Comparison of ENCODE assay signal across 29 cellular contexts in genomic region chr7:1985071-1985470, GRCh38.
DNase-seq lines count a peak whose midpoint lies in the region; ATAC-seq and TF ChIP-seq lines count a peak whose summit lies in the region.
"Had no signal": no experiment of that assay in that cellular context is flagged by ENCODE, and none has a peak within 500 bp of the region (broad histone marks: within the 10 kb centered on the region; RNA-seq: fewer than 3 reads in every experiment).

No MANE protein-coding gene starts in this region.

- no peak overlapping the region for H2AFZ ChIP-seq in GM23338

- H3K36me3 ChIP-seq in GM23338 (ENCODE audit: insufficient read depth) (no peaks in the 10 kb centered on the region), psoas muscle (ENCODE audit: insufficient read depth in 1 of 2, low read depth in 1 of 2) (peaks cover 0 to 2% of the 10 kb centered on the region in 2 donors), stomach (peaks cover 0 to 20% (median 7%) of the 10 kb centered on the region in 4 donors)
- H3K36me3 ChIP-seq: breast epithelium, gastrocnemius medialis, uterus had no signal

- peak; percentile 16 for ATAC-seq in GM23338
- ATAC-seq in psoas muscle, result no peak
- no peak for ATAC-seq in HG02981 (IDR thresholded peaks at IDR 0.05; ENCODE audit: unreplicated experiment)
- ATAC-seq in HG02884 (IDR thresholded peaks at IDR 0.05; ENCODE audit: unreplicated experiment), result no peak
- ATAC-seq: gastrocnemius medialis had no signal

- no peak for TF ChIP-seq CTCF in GM23338 (conservative IDR thresholded peaks at IDR 0.05; ENCODE audit: low read depth in 2 of 2)
- TF ChIP-seq CTCF in psoas muscle (IDR thresholded peaks at IDR 0.05), result no peak
- no peak for TF ChIP-seq CTCF in stomach (IDR thresholded peaks at IDR 0.05)

- no peaks in the 10 kb centered on the region for H3K9me3 ChIP-seq in psoas muscle
- H3K9me3 ChIP-seq in stomach, result no peaks in the 10 kb centered on the region
- H3K9me3 ChIP-seq: BLaER1 treated with 17β-estradiol and CSF1 and Interleukin-3, amounts not matched to agents 10 nM and 100 nM; breast epithelium; gastrocnemius medialis; testis; uterus had no signal

- H3K9me2 ChIP-seq in GM23338 (ENCODE audit: insufficient read depth), result no peaks in the 10 kb centered on the region

- peaks cover 36% of the 10 kb centered on the region for H3K4me1 Mint-ChIP-seq in activated naive CD4-positive, alpha-beta T cell treated with anti-CD3 and anti-CD28 coated beads, Interleukin-2, amount 10 ng/mL, durations not matched to agents 7 days and 5 days
- H3K4me1 Mint-ChIP-seq in activated naive CD4-positive, alpha-beta T cell treated with anti-CD3 and anti-CD28 coated beads for 36 hours (ENCODE audit: low read depth), result peaks cover 18% of the 10 kb centered on the region
- no peaks in the 10 kb centered on the region; the same call in 2 of the 3 replicates for H3K4me1 Mint-ChIP-seq in GM23338

- intact Hi-C loops in activated naive CD4-positive, alpha-beta T cell treated with anti-CD3 and anti-CD28 coated beads for 36 hours (cut with micrococcal nuclease), result loop anchor here (10.0 kb wide), 1 partner anchor 390 kb away; no protein-coding TSS in a partner anchor
- intact Hi-C loops in psoas muscle (cut with DNase I) (no loop called here), stomach (cut with DNase I; ENCODE audit: low total_unique reads) (no loop called here)

- no peaks in the 10 kb centered on the region for H3K9me3 Mint-ChIP-seq in activated naive CD4-positive, alpha-beta T cell treated with anti-CD3 and anti-CD28 coated beads, Interleukin-2, amount 10 ng/mL, durations not matched to agents 7 days and 5 days
- no peaks in the 10 kb centered on the region for H3K9me3 Mint-ChIP-seq in activated naive CD4-positive, alpha-beta T cell treated with anti-CD3 and anti-CD28 coated beads for 36 hours
- H3K9me3 Mint-ChIP-seq in GM23338, result no peaks in the 10 kb centered on the region

- peak overlapping the region; percentile 3 for H3K27ac Mint-ChIP-seq in activated naive CD4-positive, alpha-beta T cell treated with anti-CD3 and anti-CD28 coated beads, Interleukin-2, amount 10 ng/mL, durations not matched to agents 7 days and 5 days
- H3K27ac Mint-ChIP-seq in activated naive CD4-positive, alpha-beta T cell treated with anti-CD3 and anti-CD28 coated beads for 36 hours, result no peak overlapping the region
- no peak overlapping the region for H3K27ac Mint-ChIP-seq in GM23338

- 88 to 91% (median 90%) methylated on average over 14 of the region's 14 CpGs for WGBS in psoas muscle, 3 donors
- 89 to 96% (median 96%) methylated on average over 7 to 14 of the region's 14 CpGs for WGBS in stomach, 5 donors

- no peak overlapping the region for H3K4me2 ChIP-seq in GM23338

- H3K4me3 Mint-ChIP-seq in activated naive CD4-positive, alpha-beta T cell treated with anti-CD3 and anti-CD28 coated beads, Interleukin-2, amount 10 ng/mL, durations not matched to agents 7 days and 5 days, result no peak overlapping the region
- no peak overlapping the region for H3K4me3 Mint-ChIP-seq in activated naive CD4-positive, alpha-beta T cell treated with anti-CD3 and anti-CD28 coated beads for 36 hours
- H3K4me3 Mint-ChIP-seq in GM23338, result no peak overlapping the region

- CTCF ChIA-PET in activated naive CD4-positive, alpha-beta T cell treated with anti-CD3 and anti-CD28 coated beads, Interleukin-2, amount 10 ng/mL, durations not matched to agents 7 days and 5 days (lab: Charles Lee), result no interaction called here
- CTCF ChIA-PET in activated naive CD4-positive, alpha-beta T cell treated with anti-CD3 and anti-CD28 coated beads for 36 hours (lab: Charles Lee), result no interaction called here

- no peak overlapping the region for H3K27ac ChIP-seq in GM23338 (ENCODE audit: low read depth)
- H3K27ac ChIP-seq in psoas muscle, result no peak overlapping the region
- no peak overlapping the region for H3K27ac ChIP-seq in stomach
- H3K27ac ChIP-seq: BLaER1 treated with 17β-estradiol and CSF1 and Interleukin-3, amounts not matched to agents 10 nM and 100 nM; breast epithelium; coronary artery; gastrocnemius medialis; testis; uterus; WERI-Rb-1 had no signal

- H3K79me2 ChIP-seq in GM23338 (replicated peaks; ENCODE audit: insufficient read depth), result 0 out of 2 replicates have a peak, but pooled peaks cover 4% of the 10 kb centered on the region

- no peaks in the 10 kb centered on the region for H3K27me3 Mint-ChIP-seq in activated naive CD4-positive, alpha-beta T cell treated with anti-CD3 and anti-CD28 coated beads, Interleukin-2, amount 10 ng/mL, durations not matched to agents 7 days and 5 days
- H3K27me3 Mint-ChIP-seq in activated naive CD4-positive, alpha-beta T cell treated with anti-CD3 and anti-CD28 coated beads for 36 hours (ENCODE audit: low read depth), result no peaks in the 10 kb centered on the region
- H3K27me3 Mint-ChIP-seq in GM23338 (ENCODE audit: insufficient read depth, low read depth, poor library complexity), result peaks cover 5% of the 10 kb centered on the region

- no peak overlapping the region for H3K4me3 ChIP-seq in GM23338
- no peak overlapping the region for H3K4me3 ChIP-seq in psoas muscle
- H3K4me3 ChIP-seq in stomach, result no peak overlapping the region
- H3K4me3 ChIP-seq: BLaER1 treated with 17β-estradiol and CSF1 and Interleukin-3, amounts not matched to agents 10 nM and 100 nM; breast epithelium; coronary artery; gastrocnemius medialis; testis; uterus had no signal

- DNase-seq in activated naive CD4-positive, alpha-beta T cell treated with anti-CD3 and anti-CD28 coated beads, Interleukin-2, amount 10 ng/mL, durations not matched to agents 7 days and 5 days, result no peak
- DNase-seq in activated naive CD4-positive, alpha-beta T cell treated with anti-CD3 and anti-CD28 coated beads for 36 hours, result no peak
- DNase-seq in GM23338 (ENCODE audit: low spot score) (no peak), kidney glomerular epithelial cell (lab: John Stamatoyannopoulos, UW) (peak; percentile 5), psoas muscle (peak; percentile 4 to 34), stomach (no peak)
- DNase-seq: activated CD4-positive, alpha-beta T cell treated with anti-CD3 and anti-CD28 coated beads, Interleukin-2, amount 50 U/mL, for 48 hours; activated effector memory CD4-positive, alpha-beta T cell treated with anti-CD3 and anti-CD28 coated beads, Interleukin-2, amount 50 U/mL, for 16 hours; activated T-cell treated with anti-CD3 and anti-CD28 coated beads for 4 hours; amygdala; Calu3; gastrocnemius medialis; H7; IMR-90; mammary epithelial cell; NCI-H1092; NCI-H2029; NCI-H82; occipital lobe; stimulated activated CD4-positive, alpha-beta T cell treated with anti-CD3 and anti-CD28 coated beads, Interleukin-4, amount 100 ng/mL, for 1 hour; stimulated activated naive CD4-positive, alpha-beta T cell; testis; uterus; WERI-Rb-1 had no signal

- TF ChIP-seq EP300 in stomach (IDR thresholded peaks at IDR 0.05), result no peak

- no peaks in the 10 kb centered on the region for H4K20me1 ChIP-seq in GM23338 (replicated peaks; ENCODE audit: insufficient read depth)

- H3K4me1 ChIP-seq in GM23338 (ENCODE audit: insufficient read depth) (no peaks in the 10 kb centered on the region), psoas muscle (no peaks in the 10 kb centered on the region), stomach (no peaks in the 10 kb centered on the region)
- H3K4me1 ChIP-seq: breast epithelium, gastrocnemius medialis, testis, uterus had no signal

- TF ChIP-seq POLR2A in stomach (IDR thresholded peaks at IDR 0.05), result no peak

- H3F3A ChIP-seq in GM23338 (replicated peaks; ENCODE audit: low read depth), result no peaks in the 10 kb centered on the region

- no peaks in the 10 kb centered on the region for H3K27me3 ChIP-seq in GM23338 (ENCODE audit: insufficient read depth)
- no peaks in the 10 kb centered on the region for H3K27me3 ChIP-seq in psoas muscle (ENCODE audit: insufficient read depth in 3 of 3, low read length in 2 of 3)
- H3K27me3 ChIP-seq in stomach, result no peaks in the 10 kb centered on the region
- H3K27me3 ChIP-seq: breast epithelium, gastrocnemius medialis, testis, uterus had no signal

- H3K36me3 Mint-ChIP-seq in activated naive CD4-positive, alpha-beta T cell treated with anti-CD3 and anti-CD28 coated beads, Interleukin-2, amount 10 ng/mL, durations not matched to agents 7 days and 5 days, result peaks cover 17% of the 10 kb centered on the region
- H3K36me3 Mint-ChIP-seq in activated naive CD4-positive, alpha-beta T cell treated with anti-CD3 and anti-CD28 coated beads for 36 hours (ENCODE audit: low read depth), result peaks cover 5% of the 10 kb centered on the region
- H3K36me3 Mint-ChIP-seq in GM23338 (ENCODE audit: low read depth), result peaks cover 3% of the 10 kb centered on the region; the same call in 1 of the 3 replicates

TF ChIP-seq in GM23338, 12 proteins besides CTCF, POLR2A, EP300 and RAD21 (continues in another document):
- TF ChIP-seq ZNF331 (CRISPR knock-in tag; IDR thresholded peaks at IDR 0.05; ENCODE audit: low read depth), result no peak
- TF ChIP-seq CREB1 (CRISPR knock-in tag; IDR thresholded peaks at IDR 0.05; ENCODE audit: low read depth), result no peak
- TF ChIP-seq REST (IDR thresholded peaks at IDR 0.05; ENCODE audit: unreplicated experiment), result no peak
- no peak for TF ChIP-seq EZH2 (IDR thresholded peaks at IDR 0.05; ENCODE audit: low read depth, unreplicated experiment)
- no peak for TF ChIP-seq JUNB (IDR thresholded peaks at IDR 0.05; ENCODE audit: unreplicated experiment)

Comparison
In these comparisons a context has a peak if more than half of its experiments do, and no peak if none do; other contexts are left out.
1. DNase-seq: peak in kidney glomerular epithelial cell (single experiment) and psoas muscle (2 of 2); none in activated naive CD4-positive, alpha-beta T cell treated with anti-CD3 and anti-CD28 coated beads, Interleukin-2, amount 10 ng/mL, durations not matched to agents 7 days and 5 days (single experiment), activated naive CD4-positive, alpha-beta T cell treated with anti-CD3 and anti-CD28 coated beads for 36 hours (single experiment), GM23338 (single experiment) and stomach (single experiment).